In the genomic region with DNA sequence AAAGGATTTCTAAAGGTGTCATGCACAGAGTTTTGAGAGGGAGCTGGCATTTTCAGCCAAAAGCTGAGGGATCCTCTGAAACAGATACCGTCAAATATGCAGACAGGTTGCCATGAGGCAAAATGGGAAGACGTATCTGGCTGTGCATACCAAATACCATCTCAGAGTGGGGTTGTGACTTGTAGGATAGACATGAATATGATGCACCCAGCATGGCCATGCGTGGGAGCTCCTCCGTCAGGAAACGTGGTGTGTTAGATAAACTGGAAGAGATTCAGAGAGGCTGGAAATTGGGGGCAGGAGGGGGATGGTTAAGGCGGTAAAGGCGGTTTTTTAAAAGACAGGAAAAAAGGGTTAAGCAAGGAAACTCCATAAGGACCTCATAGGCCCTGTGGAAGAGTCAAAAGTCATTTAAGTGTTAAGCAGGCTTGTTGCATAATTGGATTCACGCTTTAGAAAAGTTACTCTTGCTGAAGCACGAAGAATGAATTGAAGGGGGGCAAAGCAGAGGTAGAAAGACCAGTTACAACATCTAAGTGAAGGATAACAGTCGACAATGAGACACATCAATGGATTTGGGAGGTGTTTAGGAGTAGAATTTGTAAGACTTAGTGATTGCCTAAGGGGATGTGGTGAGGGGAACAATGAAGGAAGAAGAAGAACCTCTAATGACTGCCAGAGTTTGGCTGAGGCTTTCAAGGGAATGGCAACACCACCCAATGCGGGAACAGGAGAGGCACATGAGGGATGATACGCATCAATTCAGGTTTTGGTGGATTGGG, we compare ENCODE assay signal across 16 cellular contexts.
DNase-seq lines count a peak whose midpoint lies in the region; ATAC-seq, FAIRE-seq and TF ChIP-seq lines count a peak whose summit lies in the region.
"Had no signal": no experiment of that assay in that cellular context is flagged by ENCODE, and none has a peak within 500 bp of the region (broad histone marks: within the 10 kb centered on the region; RNA-seq: fewer than 3 reads in every experiment).

No MANE protein-coding gene starts in this region.

- H2AFZ ChIP-seq in astrocyte (ENCODE audit: low read depth, low read length) = no peak overlapping the region

- no peak for FAIRE-seq in astrocyte (lab: Jason Lieb, UNC)

- H3K36me3 ChIP-seq in right atrium auricular region (no peaks in the 10 kb centered on the region), astrocyte (ENCODE audit: insufficient read depth, low read length) (no peaks in the 10 kb centered on the region)
- H3K36me3 ChIP-seq: Peyer's patch had no signal

- H3K4me3 ChIP-seq in right atrium auricular region = no peak overlapping the region
- H3K4me3 ChIP-seq in astrocyte (ENCODE audit: insufficient read depth, low read depth, low read length) = no peak overlapping the region
- H3K4me3 ChIP-seq: Peyer's patch, psoas muscle had no signal

- H3K9me3 Mint-ChIP-seq in astrocyte (ENCODE audit: unreplicated experiment) = no peaks in the 10 kb centered on the region
- H3K9me3 Mint-ChIP-seq in natural killer cell treated with Interleukin-12 subunit alpha and Interleukin-12 subunit beta and Interleukin-15 and Interleukin-18, amount 100 ng/mL, for 72 hours = no peaks in the 10 kb centered on the region
- H3K9me3 Mint-ChIP-seq: activated naive CD4-positive, alpha-beta T cell treated with anti-CD3 and anti-CD28 coated beads, Interleukin-2, amount 50 U/mL, for 24 hours; central memory CD8-positive, alpha-beta T cell had no signal

- no peak overlapping the region for H3K27ac Mint-ChIP-seq in astrocyte (ENCODE audit: unreplicated experiment)
- no peak overlapping the region for H3K27ac Mint-ChIP-seq in natural killer cell treated with Interleukin-12 subunit alpha and Interleukin-12 subunit beta and Interleukin-15 and Interleukin-18, amount 100 ng/mL, for 72 hours
- H3K27ac Mint-ChIP-seq: activated naive CD4-positive, alpha-beta T cell treated with anti-CD3 and anti-CD28 coated beads, Interleukin-2, amount 50 U/mL, for 24 hours had no signal

- H3K9me3 ChIP-seq in right atrium auricular region (no peaks in the 10 kb centered on the region), astrocyte (ENCODE audit: insufficient read depth, low read depth, low read length) (no peaks in the 10 kb centered on the region)
- H3K9me3 ChIP-seq: Peyer's patch, psoas muscle had no signal

- DNase-seq in right atrium auricular region (ENCODE audit: low spot score) = no peak
- no peak for DNase-seq in Right ventricle myocardium inferior (ENCODE audit: missing footprints)
- DNase-seq in astrocyte (ENCODE audit: low read depth) = peak; percentile 70
- no peak for DNase-seq in natural killer cell treated with Interleukin-12 subunit alpha and Interleukin-12 subunit beta and Interleukin-15 and Interleukin-18, amount 100 ng/mL, for 72 hours (ENCODE audit: low spot score)
- DNase-seq in SIG-M5 treated with dmso at 0.1 percent for 504 hours (lab: John Stamatoyannopoulos, UW; ENCODE audit: unreplicated experiment) = no peak
- no peak for DNase-seq in NCI-H526 treated with DMSO at 0.1 percent for 48 hours (lab: John Stamatoyannopoulos, UW)
- DNase-seq in activated gamma-delta T cell (lab: John Stamatoyannopoulos, UW) = no peak
- DNase-seq: activated CD4-positive, CD25-positive, alpha-beta regulatory T cell treated with anti-CD3 and anti-CD28 coated beads, Interleukin-2, amount 50 U/mL, for 72 hours; glutamatergic neuron; NCI-H146; NCI-H345; Peyer's patch had no signal

- H3K79me2 ChIP-seq in astrocyte (ENCODE audit: insufficient read depth, low read length) = no peaks in the 10 kb centered on the region

- TF ChIP-seq CTCF in right atrium auricular region (IDR thresholded peaks at IDR 0.05) = no peak
- TF ChIP-seq CTCF in astrocyte (IDR thresholded peaks at IDR 0.05; ENCODE audit: insufficient read depth, low read depth, low read length) = no peak

- no peaks in the 10 kb centered on the region for H3K36me3 Mint-ChIP-seq in astrocyte (ENCODE audit: low read depth, unreplicated experiment)
- H3K36me3 Mint-ChIP-seq in natural killer cell treated with Interleukin-12 subunit alpha and Interleukin-12 subunit beta and Interleukin-15 and Interleukin-18, amount 100 ng/mL, for 72 hours = no peaks in the 10 kb centered on the region
- H3K36me3 Mint-ChIP-seq: activated naive CD4-positive, alpha-beta T cell treated with anti-CD3 and anti-CD28 coated beads, Interleukin-2, amount 50 U/mL, for 24 hours had no signal

- no peak overlapping the region for H3K9ac ChIP-seq in astrocyte (ENCODE audit: low read length)

- peaks cover 40% of the 10 kb centered on the region for H3K4me1 Mint-ChIP-seq in astrocyte (ENCODE audit: low read depth, unreplicated experiment)
- H3K4me1 Mint-ChIP-seq in natural killer cell treated with Interleukin-12 subunit alpha and Interleukin-12 subunit beta and Interleukin-15 and Interleukin-18, amount 100 ng/mL, for 72 hours (ENCODE audit: low read depth in 2 of 2) = peaks cover 11 to 22% of the 10 kb centered on the region in 2 donors

- no peaks in the 10 kb centered on the region for H4K20me1 ChIP-seq in astrocyte (ENCODE audit: insufficient read depth, low read length)

- peak overlapping the region; percentile 27 for H3K4me2 ChIP-seq in astrocyte (ENCODE audit: low read length)

- H3K4me1 ChIP-seq in right atrium auricular region (peaks cover 0 to 13% of the 10 kb centered on the region in 2 donors), astrocyte (ENCODE audit: insufficient read depth, low read length) (peaks cover 46% of the 10 kb centered on the region)
- H3K4me1 ChIP-seq: psoas muscle had no signal

- H3K27ac ChIP-seq in right atrium auricular region = peak overlapping the region; percentile 97 to 100
- no peak overlapping the region for H3K27ac ChIP-seq in astrocyte (ENCODE audit: low read depth, low read length)
- H3K27ac ChIP-seq: Peyer's patch, psoas muscle had no signal

- ATAC-seq in Right ventricle myocardium inferior (no peak), HG03565 (IDR thresholded peaks at IDR 0.05; ENCODE audit: unreplicated experiment) (no peak)
- ATAC-seq in natural killer cell treated with Interleukin-12 subunit alpha and Interleukin-12 subunit beta and Interleukin-15 and Interleukin-18, amount 100 ng/mL, for 72 hours = no peak
- ATAC-seq: psoas muscle had no signal

- intact Hi-C loops in Right ventricle myocardium inferior (cut with DNase I) = no loop called here

- H3K4me3 Mint-ChIP-seq in astrocyte (ENCODE audit: unreplicated experiment) = no peak overlapping the region
- peak overlapping the region; percentile 1 for H3K4me3 Mint-ChIP-seq in natural killer cell treated with Interleukin-12 subunit alpha and Interleukin-12 subunit beta and Interleukin-15 and Interleukin-18, amount 100 ng/mL, for 72 hours
- H3K4me3 Mint-ChIP-seq: activated naive CD4-positive, alpha-beta T cell treated with anti-CD3 and anti-CD28 coated beads, Interleukin-2, amount 50 U/mL, for 24 hours; central memory CD8-positive, alpha-beta T cell had no signal

- H3K27me3 ChIP-seq in right atrium auricular region (no peaks in the 10 kb centered on the region), astrocyte (ENCODE audit: insufficient read depth, low read length) (no peaks in the 10 kb centered on the region)
- H3K27me3 ChIP-seq: Peyer's patch had no signal

- H3K27me3 Mint-ChIP-seq in astrocyte (ENCODE audit: low read depth, unreplicated experiment) = peaks cover 3% of the 10 kb centered on the region
- H3K27me3 Mint-ChIP-seq in natural killer cell treated with Interleukin-12 subunit alpha and Interleukin-12 subunit beta and Interleukin-15 and Interleukin-18, amount 100 ng/mL, for 72 hours = peaks cover 33 to 37% of the 10 kb centered on the region in 2 donors
